ENCODE assay signal across 8 cellular contexts in genomic region chr6:122472022-122472340, GRCh38. TPM values are rescaled to one million over a fixed set of nuclear protein-coding genes. Genes with fewer than 3 reads are reported as not detected.
DNase-seq lines count a peak whose midpoint lies in the region; ATAC-seq and TF ChIP-seq lines count a peak whose summit lies in the region.

No MANE protein-coding gene starts in this region.

- 0 out of 2 replicates have a peak, but pooled peaks cover 5% of the 10 kb centered on the region for H4K20me1 ChIP-seq in OCI-LY7 (ENCODE audit: insufficient read depth, low read length)

- CTCF ChIA-PET in OCI-LY7 (lab: Charles Lee; ENCODE audit: unreplicated experiment), result no interaction called here

- H3K4me1 ChIP-seq in OCI-LY7 (ENCODE audit: insufficient read depth, low read length, poor library complexity, severe bottlenecking) (peaks cover 13% of the 10 kb centered on the region), neutrophil (ENCODE audit: control insufficient read depth in 1 of 2, insufficient read depth in 1 of 2, low read depth in 1 of 2, low read length in 1 of 2) (peaks cover 21 to 31% of the 10 kb centered on the region in 2 experiments)

- POLR2A ChIA-PET in OCI-LY7 (lab: Charles Lee), result interaction anchor here (0.7 to 2.4 kb wide), 5 partner anchors 18 to 388 kb away, joined by 3 to 7 read pairs (median 5); no protein-coding TSS in a partner anchor

- peaks cover 52% of the 10 kb centered on the region for H3K79me2 ChIP-seq in OCI-LY7 (ENCODE audit: insufficient read depth, low read depth, low read length)

- peak overlapping the region; percentile 59 for H3K27ac ChIP-seq in OCI-LY7 (ENCODE audit: low read depth, low read length, poor library complexity, severe bottlenecking)
- peak overlapping the region; percentile 98 for H3K27ac ChIP-seq in neutrophil

- H3K9me3 ChIP-seq in OCI-LY7 (ENCODE audit: low read length), result no peaks in the 10 kb centered on the region
- no peaks in the 10 kb centered on the region for H3K9me3 ChIP-seq in neutrophil

- H3K4me2 ChIP-seq in OCI-LY7 (ENCODE audit: low read length), result peak overlapping the region; percentile 86

- no peak for TF ChIP-seq CTCF in OCI-LY7 (conservative IDR thresholded peaks at IDR 0.05; ENCODE audit: low read length)
- no peak for TF ChIP-seq CTCF in epithelial cell of proximal tubule (conservative IDR thresholded peaks at IDR 0.05; ENCODE audit: low read depth, low read length)
- no peak for TF ChIP-seq CTCF in neutrophil (IDR thresholded peaks at IDR 0.05)

- H3K4me3 ChIP-seq in OCI-LY7 (ENCODE audit: low read depth, low read length, poor library complexity, severe bottlenecking) (peak overlapping the region; percentile 88), epithelial cell of proximal tubule (ENCODE audit: low read depth, low read length) (peak overlapping the region; percentile 93), neutrophil (ENCODE audit: low read depth in 1 of 2, low read length in 1 of 2) (peak overlapping the region; percentile 80 to 84)

- no peaks in the 10 kb centered on the region for H3K9me2 ChIP-seq in OCI-LY7 (ENCODE audit: insufficient read depth, low read length)

- DNase-seq in OCI-LY7 (ENCODE audit: low spot score) (no peak), epithelial cell of proximal tubule (ENCODE audit: low read depth) (no peak), GF-D8 (lab: John Stamatoyannopoulos, UW) (no peak), NCI-H2196 treated with DMSO at 0.1 percent for 48 hours (lab: John Stamatoyannopoulos, UW; ENCODE audit: unreplicated experiment) (no peak), mucosa of gallbladder (ENCODE audit: low spot score) (no peak)

- peak overlapping the region; percentile 97 for H2AFZ ChIP-seq in OCI-LY7 (ENCODE audit: low read length)

- H3K36me3 ChIP-seq in OCI-LY7 (ENCODE audit: insufficient read depth, low read length) (peaks cover 2% of the 10 kb centered on the region; the same call in 1 of the 2 replicates), neutrophil (peaks cover 5% of the 10 kb centered on the region)

- intact Hi-C loops in OCI-LY7 (cut with micrococcal nuclease; ENCODE audit: unreplicated experiment), result no loop called here

- ATAC-seq in GM18867 (IDR thresholded peaks at IDR 0.05; ENCODE audit: unreplicated experiment) (peak; percentile 59), HG02678 (IDR thresholded peaks at IDR 0.05; ENCODE audit: unreplicated experiment) (peak; percentile 56)

- BruUV-seq in OCI-LY7 (replicated peaks; lab: Mats Ljungman, UMichigan), result no TSS peak

- H3K27me3 ChIP-seq in neutrophil, result no peaks in the 10 kb centered on the region

RNA-seq across cellular contexts. Expression of gene SERINC1, which starts 0.4 kb away (rescaled TPM):
- 12.7 and 12.8 TPM in 2 replicates for total RNA-seq in OCI-LY7 (2014; rRNA removed; shearing (Covaris generic))
- total RNA-seq in OCI-LY7 (2022) (26.0 and 26.9 TPM in 2 replicates), epithelial cell of proximal tubule (61.9 and 70.5 TPM in 2 replicates), mucosa of gallbladder (190 TPM)
